2 cellular contexts compared by ENCODE assay signal in genomic region chr12:63066782-63067181, GRCh38.
TF ChIP-seq lines count a peak whose summit lies in the region.

No MANE protein-coding gene starts in this region.

TF ChIP-seq in GM23338, 12 proteins besides CTCF, POLR2A, EP300 and RAD21 (continued from another document):
- TF ChIP-seq JUNB (IDR thresholded peaks at IDR 0.05; ENCODE audit: unreplicated experiment): no peak
- no peak for TF ChIP-seq ZNF462 (CRISPR knock-in tag; IDR thresholded peaks at IDR 0.05)
- no peak for TF ChIP-seq ZNF114 (CRISPR knock-in tag; IDR thresholded peaks at IDR 0.05)
- TF ChIP-seq NANOG (IDR thresholded peaks at IDR 0.05; ENCODE audit: borderline replicate concordance): no peak
- no peak for TF ChIP-seq CREB1 (CRISPR knock-in tag; IDR thresholded peaks at IDR 0.05; ENCODE audit: low read depth)
- no peak for TF ChIP-seq POLR2AphosphoS5 (IDR thresholded peaks at IDR 0.05; ENCODE audit: low read depth)
- no peak for TF ChIP-seq REST (IDR thresholded peaks at IDR 0.05; ENCODE audit: unreplicated experiment)
- TF ChIP-seq ETS1 (IDR thresholded peaks at IDR 0.05): no peak
- no peak for TF ChIP-seq EZH2 (IDR thresholded peaks at IDR 0.05; ENCODE audit: low read depth, unreplicated experiment)
- TF ChIP-seq ZNF331 (CRISPR knock-in tag; IDR thresholded peaks at IDR 0.05; ENCODE audit: low read depth): no peak
- TF ChIP-seq STAT1 (IDR thresholded peaks at IDR 0.05; ENCODE audit: unreplicated experiment): no peak

TF ChIP-seq in H1, 55 proteins besides CTCF, POLR2A, EP300 and RAD21 (continued from another document):
- TF ChIP-seq NANOG (IDR thresholded peaks at IDR 0.05; ENCODE audit: insufficient read depth, low read depth, low read length, poor library complexity, severe bottlenecking): no peak
- no peak for TF ChIP-seq ZNF274 (IDR thresholded peaks at IDR 0.05; ENCODE audit: borderline replicate concordance, extremely low read depth, low read length)
- TF ChIP-seq TCF12 (IDR thresholded peaks at IDR 0.05; ENCODE audit: low read depth, low read length): no peak
- TF ChIP-seq EZH2 (IDR thresholded peaks at IDR 0.05; ENCODE audit: low read depth, low read length, severe bottlenecking): no peak
- TF ChIP-seq MAX (IDR thresholded peaks at IDR 0.05): no peak
- TF ChIP-seq KDM1A (IDR thresholded peaks at IDR 0.05; ENCODE audit: borderline replicate concordance, low read length): no peak
- TF ChIP-seq KDM5A (IDR thresholded peaks at IDR 0.05; ENCODE audit: low read length): no peak
- TF ChIP-seq CEBPB (IDR thresholded peaks at IDR 0.05; ENCODE audit: low read depth, low read length): no peak
- TF ChIP-seq CBX8 (IDR thresholded peaks at IDR 0.05; ENCODE audit: borderline replicate concordance, low read depth, low read length): no peak
